Comparison of ENCODE assay signal across 27 cellular contexts in genomic region chr11:83715927-83716525, GRCh38.
"Had no signal": no experiment of that assay in that cellular context is flagged by ENCODE, and none has a peak within 500 bp of the region (broad histone marks: within the 10 kb centered on the region; RNA-seq: fewer than 3 reads in every experiment).

No MANE protein-coding gene starts in this region.

- H3K27ac ChIP-seq: adrenal gland, body of pancreas, esophagus muscularis mucosa, WERI-Rb-1 had no signal

- H3K27me3 ChIP-seq: adrenal gland, body of pancreas, esophagus muscularis mucosa had no signal

- H3K36me3 ChIP-seq: adrenal gland, esophagus muscularis mucosa, WERI-Rb-1 had no signal

- H3K4me3 ChIP-seq: adrenal gland, body of pancreas, esophagus muscularis mucosa had no signal

- H3K4me1 ChIP-seq: adrenal gland, body of pancreas, esophagus muscularis mucosa had no signal

- H3K9me3 ChIP-seq: adrenal gland, body of pancreas, esophagus muscularis mucosa had no signal

- DNase-seq: activated B cell treated with CpG ODN at 0.5 μM for 24 hours; activated CD4-positive, alpha-beta T cell treated with anti-CD3 and anti-CD28 coated beads for 48 hours; activated CD4-positive, alpha-beta T cell treated with anti-CD3 and anti-CD28 coated beads, Interleukin-2, amount 50 U/mL, for 1 hour; activated CD4-positive, alpha-beta T cell treated with anti-CD3 and anti-CD28 coated beads, Interleukin-2, amount 50 U/mL, for 48 hours; activated CD8-positive, alpha-beta memory T cell treated with anti-CD3 and anti-CD28 coated beads for 24 hours; activated CD8-positive, alpha-beta T cell treated with anti-CD3 and anti-CD28 coated beads for 36 hours; activated effector memory CD4-positive, alpha-beta T cell treated with Interleukin-2 at 50 U/mL for 16 hours; activated gamma-delta T cell treated with Interleukin-2 at 50 U/mL for 16 hours; activated naive CD4-positive, alpha-beta T cell treated with anti-CD3 and anti-CD28 coated beads, Interleukin-2, amount 50 U/mL, for 16 hours; activated naive CD4-positive, alpha-beta T cell treated with Interleukin-2 at 50 U/mL for 16 hours; activated naive CD8-positive, alpha-beta T cell treated with anti-CD3 and anti-CD28 coated beads, Interleukin-2, amount 50 U/mL, for 24 hours; activated T-cell treated with anti-CD3 and anti-CD28 coated beads, Interleukin-2, amount 50 U/mL, for 4 hours; adrenal gland; amygdala; aorta; body of pancreas; caudate nucleus; cortex of kidney; dermis blood vessel endothelial cell; effector CD4-positive, alpha-beta T cell; effector memory CD8-positive, alpha-beta T cell; erythroblast; foreskin fibroblast; head of caudate nucleus; T-helper 2 cell; WERI-Rb-1 had no signal
